1 cellular context compared by ENCODE assay signal in the genomic region with DNA sequence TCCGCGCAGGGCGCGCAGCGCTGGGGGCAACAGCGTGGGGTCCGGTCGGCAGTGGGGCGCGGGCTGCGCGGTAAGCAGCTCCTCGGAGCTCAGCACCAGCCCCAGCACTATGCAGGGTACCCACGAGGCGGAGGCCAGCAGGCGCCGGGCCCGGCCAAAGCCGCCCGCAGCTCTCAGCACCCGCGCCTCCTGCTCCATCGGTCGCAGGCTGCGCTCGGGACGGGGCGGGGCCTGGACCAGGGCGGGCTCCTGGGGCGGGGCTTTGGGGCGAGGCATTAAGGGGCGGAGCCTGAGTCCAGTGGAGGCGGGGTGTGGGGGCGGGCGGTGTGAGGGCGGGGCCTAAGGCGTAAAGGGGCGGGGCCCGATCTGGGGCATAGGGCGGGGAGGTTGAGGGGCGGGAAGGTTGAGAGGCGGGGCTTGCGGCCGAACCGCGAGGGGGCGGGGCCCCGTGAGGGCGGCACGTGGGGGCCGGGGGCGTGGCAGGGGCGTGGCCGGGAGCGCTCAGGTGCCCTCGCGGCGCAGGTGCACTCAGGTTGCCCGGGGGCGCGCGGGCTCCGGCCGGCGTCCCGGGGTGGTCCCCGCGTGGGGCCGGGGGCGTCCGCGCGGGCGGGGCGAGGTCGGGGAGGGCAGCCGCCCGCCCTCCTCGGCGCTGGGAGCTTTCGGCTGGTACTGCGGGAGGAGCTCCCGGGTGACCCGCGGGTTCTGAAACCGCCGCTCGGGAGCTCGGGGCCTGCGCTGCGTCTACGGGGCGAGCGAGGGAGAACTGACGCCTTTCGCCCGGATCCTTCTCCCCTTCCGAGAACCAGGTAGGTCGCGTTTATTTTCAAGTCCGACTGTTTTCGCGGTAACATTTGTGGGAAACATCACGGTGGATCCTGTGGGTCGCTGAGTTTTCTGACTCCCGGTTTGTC.
TF ChIP-seq lines count a peak whose summit lies in the region.

No MANE protein-coding gene starts in this region.

TF ChIP-seq in endothelial cell of umbilical vein, 7 proteins besides CTCF, POLR2A, EP300 and RAD21 (continued from another document):
- TF ChIP-seq EZH2 (IDR thresholded peaks at IDR 0.05; ENCODE audit: borderline replicate concordance, low read depth, low read length, severe bottlenecking) (peak; percentile 65), GATA2 (IDR thresholded peaks at IDR 0.05; ENCODE audit: insufficient read depth, insufficient read length, low read depth, low read length) (no peak)
